1 cellular context compared by ENCODE assay signal in the genomic region with DNA sequence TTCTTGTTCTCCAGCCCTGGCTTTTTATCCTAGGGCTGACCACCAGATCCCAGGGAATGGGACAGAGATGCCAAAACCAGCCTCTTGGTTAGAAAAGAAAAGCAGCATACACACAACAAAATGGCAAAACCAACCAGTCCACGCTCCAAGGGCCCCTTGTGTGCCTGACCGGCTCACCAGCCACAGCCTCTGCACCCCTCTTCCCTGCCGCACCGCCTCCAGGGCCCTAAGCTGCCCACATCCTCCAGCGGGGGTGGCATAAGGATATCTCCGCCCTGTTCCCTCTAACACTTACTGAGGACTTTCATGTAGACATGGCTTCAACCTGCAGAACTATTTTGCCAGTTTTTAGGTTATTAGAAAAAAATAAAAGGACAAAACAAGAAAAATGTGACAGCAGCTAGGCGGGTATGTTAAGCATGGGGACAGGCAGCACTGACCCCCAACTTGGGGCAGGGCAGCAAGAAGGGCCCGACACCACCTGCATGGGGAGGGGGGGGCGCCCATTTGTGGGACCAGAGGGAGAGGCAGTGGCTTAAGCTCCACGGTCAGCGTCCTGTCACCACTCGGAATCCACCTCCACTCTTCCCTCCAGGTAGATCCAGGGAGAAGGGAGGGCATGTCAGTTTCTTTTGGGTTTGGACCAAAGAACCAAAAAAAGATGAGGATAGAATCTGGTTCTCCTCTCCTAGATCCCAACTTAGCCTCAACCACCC.
TF ChIP-seq lines count a peak whose summit lies in the region.

No MANE protein-coding gene starts in this region.

TF ChIP-seq in WTC11, 78 proteins besides CTCF, POLR2A, EP300 and RAD21 (continued from another document):
- TF ChIP-seq ZNF532 (CRISPR knock-in tag; IDR thresholded peaks at IDR 0.05; ENCODE audit: borderline replicate concordance) (no peak), KAT7 (CRISPR knock-in tag; IDR thresholded peaks at IDR 0.05; ENCODE audit: borderline replicate concordance) (no peak)
TF ChIP-seq in WTC11: peak in this region for 0.
